In genomic region chr5:112995764-112996618, GRCh38 we compare ENCODE assay signal across 8 cellular contexts. TPM values are rescaled to one million over a fixed set of nuclear protein-coding genes. Genes with fewer than 3 reads are reported as not detected.
DNase-seq lines count a peak whose midpoint lies in the region; ATAC-seq and TF ChIP-seq lines count a peak whose summit lies in the region.

No MANE protein-coding gene starts in this region.

- H4K8ac ChIP-seq in trophoblast cell (ENCODE audit: low read depth, low read length) = no peak overlapping the region

- H3K27me3 ChIP-seq in DOHH2 (ENCODE audit: control insufficient read depth, low read length) = no peaks in the 10 kb centered on the region
- H3K27me3 ChIP-seq in SJSA1 (replicated peaks) = no peaks in the 10 kb centered on the region
- H3K27me3 ChIP-seq in trophoblast cell (ENCODE audit: insufficient read depth, low read length) = no peaks in the 10 kb centered on the region

- H3K9ac ChIP-seq in trophoblast cell (ENCODE audit: low read length) = no peak overlapping the region

- H2AK5ac ChIP-seq in trophoblast cell (ENCODE audit: low read length) = no peak overlapping the region

- no peak overlapping the region for H3K4ac ChIP-seq in trophoblast cell (ENCODE audit: low read depth, low read length)

- peaks cover 9% of the 10 kb centered on the region; the same call in 1 of the 2 replicates for H4K20me1 ChIP-seq in DOHH2 (ENCODE audit: control insufficient read depth, insufficient read depth, low read depth, low read length)

- no peak overlapping the region for H3K23ac ChIP-seq in trophoblast cell (ENCODE audit: low read length)

- H3F3A ChIP-seq in DOHH2 (ENCODE audit: control insufficient read depth, insufficient read depth) = peaks cover 21% of the 10 kb centered on the region

- DNase-seq in HUDEP-2 (lab: John Stamatoyannopoulos, UW; ENCODE audit: unreplicated experiment in 76 of 76) = peak in 54 of 76 experiments; percentile 1 to 71 (median 37)
- peak; percentile 73 to 74 for DNase-seq in SJSA1 (ENCODE audit: low read depth in 1 of 2, low spot score in 2 of 2)
- DNase-seq in activated naive CD4-positive, alpha-beta T cell treated with Interleukin-2 at 50 U/mL for 16 hours = peak; percentile 79
- DNase-seq in glomerular endothelial cell (ENCODE audit: extremely low read depth, low read depth, low spot score) = peak; percentile 68
- peak; percentile 45 to 93 for DNase-seq in trophoblast cell
- DNase-seq in ureter (ENCODE audit: low spot score) = peak; percentile 80

- H3K18ac ChIP-seq in trophoblast cell (ENCODE audit: low read length) = no peak overlapping the region

- H3K4me1 ChIP-seq in DOHH2 (ENCODE audit: control insufficient read depth, low read length) (0 out of 2 replicates have a peak, but pooled peaks cover 4% of the 10 kb centered on the region), SJSA1 (replicated peaks) (peaks cover 9% of the 10 kb centered on the region), trophoblast cell (ENCODE audit: control insufficient read depth in 1 of 2, insufficient read depth in 2 of 2, low read length in 2 of 2) (no peaks in the 10 kb centered on the region)

- H2BK12ac ChIP-seq in trophoblast cell (ENCODE audit: low read length) = no peak overlapping the region

- H4K91ac ChIP-seq in trophoblast cell (ENCODE audit: low read depth, low read length) = no peak overlapping the region

- H3K27ac ChIP-seq in DOHH2 (ENCODE audit: low read depth, low read length) (no peak overlapping the region), SJSA1 (no peak overlapping the region), trophoblast cell (ENCODE audit: low read depth, low read length) (no peak overlapping the region)

- H3K14ac ChIP-seq in trophoblast cell (ENCODE audit: low read length) = no peak overlapping the region

- no peak overlapping the region for H3K4me3 ChIP-seq in DOHH2 (ENCODE audit: low read length)
- no peak overlapping the region for H3K4me3 ChIP-seq in SJSA1
- H3K4me3 ChIP-seq in trophoblast cell (ENCODE audit: low read depth, low read length) = no peak overlapping the region

- H2BK120ac ChIP-seq in trophoblast cell (ENCODE audit: insufficient read depth, low read length, poor library complexity) = no peak overlapping the region

- H3K36me3 ChIP-seq in DOHH2 (ENCODE audit: control insufficient read depth, low read length) = peaks cover 79% of the 10 kb centered on the region
- H3K36me3 ChIP-seq in SJSA1 = peaks cover 57% of the 10 kb centered on the region
- peaks cover 10 to 15% of the 10 kb centered on the region in 2 experiments for H3K36me3 ChIP-seq in trophoblast cell (ENCODE audit: control insufficient read depth in 1 of 2, insufficient read depth in 2 of 2, low read length in 2 of 2)

- H2BK5ac ChIP-seq in trophoblast cell (ENCODE audit: low read depth, low read length, poor library complexity) = no peak overlapping the region

- peak; percentile 93 for TF ChIP-seq CTCF in DOHH2 (IDR thresholded peaks at IDR 0.05; ENCODE audit: low read depth, low read length, poor library complexity, severe bottlenecking)

- H3K9me3 ChIP-seq in DOHH2 (ENCODE audit: control insufficient read depth, insufficient read depth, low read length) = no peaks in the 10 kb centered on the region
- no peaks in the 10 kb centered on the region for H3K9me3 ChIP-seq in SJSA1 (replicated peaks)
- no peaks in the 10 kb centered on the region for H3K9me3 ChIP-seq in trophoblast cell (ENCODE audit: insufficient read depth, low read depth, low read length)

- H3K79me1 ChIP-seq in trophoblast cell (ENCODE audit: low read length) = no peaks in the 10 kb centered on the region

- WGBS in trophoblast cell (ENCODE audit: extremely low coverage, insufficient coverage, insufficient read length) = 100% methylated on average over 1 of the region's 7 CpGs

- peak; percentile 76 for ATAC-seq in GM21526 (IDR thresholded peaks at IDR 0.05; ENCODE audit: low FRiP score, unreplicated experiment)

- H3K79me2 ChIP-seq in DOHH2 (ENCODE audit: control insufficient read depth, low read length) (peaks cover 57% of the 10 kb centered on the region), trophoblast cell (ENCODE audit: control insufficient read depth, insufficient read depth, low read length, poor library complexity) (no peaks in the 10 kb centered on the region)

- no peaks in the 10 kb centered on the region for H3K9me2 ChIP-seq in DOHH2 (replicated peaks; ENCODE audit: control insufficient read depth, low read length)

- H2AFZ ChIP-seq in trophoblast cell (ENCODE audit: insufficient read depth, low read length, poor library complexity) = no peak overlapping the region

- H3K4me2 ChIP-seq in DOHH2 (ENCODE audit: low read length) = no peak overlapping the region
- no peak overlapping the region for H3K4me2 ChIP-seq in trophoblast cell (ENCODE audit: low read length)

- H4K12ac ChIP-seq in trophoblast cell (ENCODE audit: low read depth, low read length) = no peak overlapping the region

RNA-seq across cellular contexts. Expression of gene DCP2, which starts 19.4 kb away (rescaled TPM):
- total RNA-seq in SJSA1 (2014; rRNA removed; shearing (Covaris generic)) = 40.2 and 56.8 TPM in 2 replicates
- total RNA-seq in glomerular endothelial cell = 15.5 and 29.2 TPM in 2 replicates
- polyA plus RNA-seq in trophoblast cell (2013) = 52.1 and 52.8 TPM in 2 replicates
- 42.2 TPM for total RNA-seq in ureter
